20 cellular contexts compared by ENCODE assay signal in the genomic region with DNA sequence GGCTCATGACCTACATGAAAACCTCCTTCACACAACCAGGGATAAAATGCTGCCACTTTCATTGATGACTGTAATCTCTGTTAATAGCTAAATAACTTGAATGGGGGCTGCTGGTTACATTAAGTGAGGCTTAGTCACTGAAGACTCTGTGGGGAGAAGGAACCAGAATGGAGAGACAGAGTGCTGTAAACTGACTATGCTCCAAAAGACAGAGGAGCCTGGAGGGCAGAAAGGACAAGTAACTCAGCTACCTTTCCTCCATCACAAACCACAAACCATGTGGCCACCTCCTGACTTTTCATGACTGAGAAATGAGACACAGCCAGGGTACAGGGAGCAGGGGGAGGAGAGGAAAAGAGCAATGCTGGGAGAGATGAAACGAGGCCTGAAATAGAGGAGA.
DNase-seq lines count a peak whose midpoint lies in the region; ATAC-seq, FAIRE-seq and TF ChIP-seq lines count a peak whose summit lies in the region.
"Had no signal": no experiment of that assay in that cellular context is flagged by ENCODE, and none has a peak within 500 bp of the region (broad histone marks: within the 10 kb centered on the region; RNA-seq: fewer than 3 reads in every experiment).

No MANE protein-coding gene starts in this region.

- ATAC-seq in HG02610 (IDR thresholded peaks at IDR 0.05; ENCODE audit: unreplicated experiment) = no peak
- ATAC-seq: HCT116 had no signal

- in situ Hi-C loops in GM23248 (cut with MboI) = no loop called here

- peaks cover 4% of the 10 kb centered on the region; the same call in 1 of the 2 replicates for H3K27me3 ChIP-seq in GM23248 (replicated peaks; ENCODE audit: insufficient read depth)
- H3K27me3 ChIP-seq in mesenchymal stem cell (ENCODE audit: control insufficient read depth in 1 of 2, insufficient read depth in 1 of 2, low read length in 2 of 2) = no peaks in the 10 kb centered on the region

- no peaks in the 10 kb centered on the region for H3K9me3 ChIP-seq in GM23248 (ENCODE audit: low read depth)
- no peaks in the 10 kb centered on the region for H3K9me3 ChIP-seq in mesenchymal stem cell (ENCODE audit: control insufficient read depth, low read length)
- H3K9me3 ChIP-seq: MG63 had no signal

- H3K9ac ChIP-seq in GM23248 = no peak overlapping the region
- no peak overlapping the region for H3K9ac ChIP-seq in mesenchymal stem cell (ENCODE audit: low read length)

- H4K20me1 ChIP-seq in GM23248 (ENCODE audit: insufficient read depth) = no peaks in the 10 kb centered on the region

- H2AFZ ChIP-seq in GM23248 = no peak overlapping the region
- no peak overlapping the region for H2AFZ ChIP-seq in mesenchymal stem cell (ENCODE audit: low read depth, low read length)

- no peaks in the 10 kb centered on the region for H3K79me1 ChIP-seq in mesenchymal stem cell (replicated peaks; ENCODE audit: low read length, poor library complexity, severe bottlenecking)

- H4K8ac ChIP-seq in mesenchymal stem cell (ENCODE audit: low read length) = no peak overlapping the region

- H3K4me3 ChIP-seq in GM23248 (no peak overlapping the region), fibroblast of mammary gland (ENCODE audit: control insufficient read depth, low read depth, low read length) (no peak overlapping the region), mesenchymal stem cell (ENCODE audit: insufficient read depth in 1 of 2, low read depth in 1 of 2, low read length in 2 of 2) (no peak overlapping the region)
- H3K4me3 ChIP-seq: MG63 had no signal

- H2BK15ac ChIP-seq in mesenchymal stem cell (ENCODE audit: low read depth, poor library complexity, severe bottlenecking) = no peak overlapping the region

- no peak overlapping the region for H3K23ac ChIP-seq in mesenchymal stem cell (ENCODE audit: low read length in 2 of 2)

- H2BK12ac ChIP-seq in mesenchymal stem cell (ENCODE audit: low read length in 2 of 2) = no peak overlapping the region

- no peak overlapping the region for H2BK120ac ChIP-seq in mesenchymal stem cell (ENCODE audit: low read depth, low read length)

- H3K4me2 ChIP-seq in GM23248 (ENCODE audit: unreplicated experiment) = peak overlapping the region; percentile 16
- no peak overlapping the region for H3K4me2 ChIP-seq in mesenchymal stem cell (ENCODE audit: low read length, poor library complexity, severe bottlenecking)

- H3K14ac ChIP-seq in mesenchymal stem cell (ENCODE audit: low read length in 2 of 2) = no peak overlapping the region

- no peak overlapping the region for H2BK5ac ChIP-seq in mesenchymal stem cell (ENCODE audit: low read depth, low read length, poor library complexity, severe bottlenecking)

- no peak overlapping the region for H2AK5ac ChIP-seq in mesenchymal stem cell (ENCODE audit: low read length, severe bottlenecking)

- H3K4me1 ChIP-seq in GM23248 (ENCODE audit: insufficient read depth) (peaks cover 18% of the 10 kb centered on the region), mesenchymal stem cell (ENCODE audit: control insufficient read depth, insufficient read depth, low read depth, low read length) (peaks cover 3% of the 10 kb centered on the region)

- no peak overlapping the region for H3K4ac ChIP-seq in mesenchymal stem cell (ENCODE audit: low read depth in 1 of 2, low read length in 2 of 2)

- H4K91ac ChIP-seq in mesenchymal stem cell (ENCODE audit: low read length) = no peak overlapping the region

- H3K9me2 ChIP-seq in GM23248 (ENCODE audit: insufficient read depth) = no peaks in the 10 kb centered on the region

- peak; percentile 41 for DNase-seq in GM23248
- peak; percentile 92 for DNase-seq in RPMI7951 (ENCODE audit: low read depth)
- peak; percentile 29 for DNase-seq in fibroblast of mammary gland (ENCODE audit: low read depth)
- DNase-seq in mesenchymal stem cell = no peak
- DNase-seq in HTR-8/SVneo (ENCODE audit: insufficient read length, low spot score) = no peak
- no peak for DNase-seq in central memory CD4-positive, alpha-beta T cell
- DNase-seq in NCI-H446 (lab: John Stamatoyannopoulos, UW) = no peak
- DNase-seq: AML-193, Calu3, DMS79, KBM-7, MG63, NCI-H1105 treated with DMSO at 0.1 percent for 48 hours, NCI-H187, Right ventricle myocardium superior had no signal

- TF ChIP-seq CTCF in fibroblast of mammary gland (conservative IDR thresholded peaks at IDR 0.05; ENCODE audit: control insufficient read depth, insufficient read depth, low read depth, low read length) = no peak

- no peak overlapping the region for H3K18ac ChIP-seq in mesenchymal stem cell (ENCODE audit: low read depth in 1 of 2, low read length in 2 of 2)

- H3K27ac ChIP-seq in GM23248 (no peak overlapping the region), mesenchymal stem cell (ENCODE audit: low read length, poor library complexity, severe bottlenecking) (peak overlapping the region; percentile 2)
- H3K27ac ChIP-seq: HL-60 had no signal

- H3K79me2 ChIP-seq in GM23248 (ENCODE audit: insufficient read depth) = no peaks in the 10 kb centered on the region

- peaks cover 13% of the 10 kb centered on the region for H3F3A ChIP-seq in GM23248 (ENCODE audit: insufficient read depth)

- FAIRE-seq in HTR-8/SVneo (lab: Jason Lieb, UNC) = no peak
- FAIRE-seq: GM12892, GM19239 had no signal

- WGBS in GM23248 (ENCODE audit: low coverage in 1 of 2, low lambda C conversion rate in 2 of 2, missing lambda C conversion rate in 2 of 2), 2 experiments = 0 to 11% methylated on average over 1 of the region's 1 CpG
- 100% methylated on average over 1 of the region's 1 CpG for WGBS in mesenchymal stem cell

- no peaks in the 10 kb centered on the region for H3K36me3 ChIP-seq in GM23248 (ENCODE audit: low read depth)
- peaks cover 0 to 2% of the 10 kb centered on the region in 2 experiments for H3K36me3 ChIP-seq in mesenchymal stem cell (ENCODE audit: control insufficient read depth in 1 of 2, insufficient read depth in 2 of 2, low read depth in 1 of 2, low read length in 2 of 2)
- H3K36me3 ChIP-seq: MG63 had no signal

Comparison
In these comparisons a context has a peak if more than half of its experiments do, and no peak if none do; other contexts are left out.
1. DNase-seq: peak in GM23248 (single experiment), RPMI7951 (single experiment) and fibroblast of mammary gland (single experiment); none in mesenchymal stem cell (single experiment), HTR-8/SVneo (single experiment), central memory CD4-positive, alpha-beta T cell (single experiment) and NCI-H446 (0 of 2).